ENCODE assay signal across 21 cellular contexts in genomic region chr6:3287308-3287707, GRCh38. TPM values are rescaled to one million over a fixed set of nuclear protein-coding genes. Genes with fewer than 3 reads are reported as not detected.
"Had no signal": no experiment of that assay in that cellular context is flagged by ENCODE, and none has a peak within 500 bp of the region (broad histone marks: within the 10 kb centered on the region; RNA-seq: fewer than 3 reads in every experiment).

No MANE protein-coding gene starts in this region.

- DNase-seq: activated CD4-positive, alpha-beta T cell treated with anti-CD3 and anti-CD28 coated beads, Interleukin-2, amount 10 ng/mL, durations not matched to agents 24 days and 14 days; activated CD4-positive, CD25-positive, alpha-beta regulatory T cell; activated CD8-positive, alpha-beta memory T cell treated with anti-CD3 and anti-CD28 coated beads, Interleukin-2, amount 50 U/mL, for 4 hours; activated CD8-positive, alpha-beta T cell treated with anti-CD3 and anti-CD28 coated beads, Interleukin-2, amount 10 ng/mL, durations not matched to agents 7 days and 5 days; activated naive CD4-positive, alpha-beta T cell treated with Interleukin-2 at 50 U/mL for 16 hours; effector CD4-positive, alpha-beta T cell; left cardiac atrium; lower lobe of right lung; midbrain; small intestine; stimulated activated CD4-positive, alpha-beta T cell treated with anti-CD3 and anti-CD28 coated beads, Interleukin-4, amount 100 ng/mL, for 4 hours; stimulated activated CD8-positive, alpha-beta memory T cell treated with anti-CD3 and anti-CD28 coated beads, Interleukin-4, amount 100 ng/mL, for 48 hours; testis had no signal

- H3K27ac Mint-ChIP-seq: activated CD4-positive, alpha-beta T cell treated with anti-CD3 and anti-CD28 coated beads, Interleukin-2, amount 10 ng/mL, durations not matched to agents 24 days and 14 days; activated CD8-positive, alpha-beta T cell treated with anti-CD3 and anti-CD28 coated beads, Interleukin-2, amount 10 ng/mL, durations not matched to agents 7 days and 5 days; stimulated activated naive CD8-positive, alpha-beta T cell treated with anti-CD3 and anti-CD28 coated beads, Interleukin-15, Interleukin-2, amounts not matched to agents 100 ng/mL and 50 ng/mL, for 24 hours; T-helper 2 cell treated with Interferon-gamma antibody and Interleukin-4, amounts not matched to agents 5 μg/mL and 100 μg/mL, for 36 hours had no signal

- FAIRE-seq: colon, endothelial cell of umbilical vein, frontal cortex, small intestine had no signal

- H3K27me3 ChIP-seq: ascending aorta, cardiac muscle cell, neutrophil, testis had no signal

- H3K9me3 Mint-ChIP-seq: activated CD4-positive, alpha-beta T cell treated with anti-CD3 and anti-CD28 coated beads, Interleukin-2, amount 10 ng/mL, durations not matched to agents 24 days and 14 days; stimulated activated naive CD8-positive, alpha-beta T cell treated with anti-CD3 and anti-CD28 coated beads, Interleukin-15, Interleukin-2, amounts not matched to agents 100 ng/mL and 50 ng/mL, for 24 hours; T-helper 2 cell treated with Interferon-gamma antibody and Interleukin-4, amounts not matched to agents 5 μg/mL and 100 μg/mL, for 36 hours had no signal

- H3K4me1 ChIP-seq: testis had no signal

- H3K27me3 Mint-ChIP-seq: activated CD4-positive, alpha-beta T cell treated with anti-CD3 and anti-CD28 coated beads, Interleukin-2, amount 10 ng/mL, durations not matched to agents 24 days and 14 days; stimulated activated naive CD8-positive, alpha-beta T cell treated with anti-CD3 and anti-CD28 coated beads, Interleukin-15, Interleukin-2, amounts not matched to agents 100 ng/mL and 50 ng/mL, for 24 hours had no signal

- H3K4me3 ChIP-seq: ascending aorta, cardiac muscle cell, lower lobe of right lung, testis had no signal

- H3K27ac ChIP-seq: ascending aorta, cardiac muscle cell, lower lobe of right lung, neutrophil, testis had no signal

- H3K9me3 ChIP-seq: ascending aorta, lower lobe of right lung, neutrophil, testis had no signal

- ATAC-seq: activated CD8-positive, alpha-beta T cell treated with anti-CD3 and anti-CD28 coated beads, Interleukin-2, amount 10 ng/mL, durations not matched to agents 7 days and 5 days; left cardiac atrium; lower lobe of right lung had no signal

- H3K36me3 ChIP-seq: ascending aorta, cardiac muscle cell, neutrophil had no signal

- H3K4me1 Mint-ChIP-seq: activated CD4-positive, alpha-beta T cell treated with anti-CD3 and anti-CD28 coated beads, Interleukin-2, amount 10 ng/mL, durations not matched to agents 24 days and 14 days had no signal

- H3K4me3 Mint-ChIP-seq: activated CD4-positive, alpha-beta T cell treated with anti-CD3 and anti-CD28 coated beads, Interleukin-2, amount 10 ng/mL, durations not matched to agents 24 days and 14 days; activated CD8-positive, alpha-beta T cell treated with anti-CD3 and anti-CD28 coated beads, Interleukin-2, amount 10 ng/mL, durations not matched to agents 7 days and 5 days; stimulated activated naive CD8-positive, alpha-beta T cell treated with anti-CD3 and anti-CD28 coated beads, Interleukin-15, Interleukin-2, amounts not matched to agents 100 ng/mL and 50 ng/mL, for 24 hours; T-helper 2 cell treated with Interferon-gamma antibody and Interleukin-4, amounts not matched to agents 5 μg/mL and 100 μg/mL, for 36 hours had no signal

RNA-seq across cellular contexts. Expression of gene TUBB2B, which starts 59.9 kb away (rescaled TPM):
- total RNA-seq: activated CD8-positive, alpha-beta T cell treated with anti-CD3 and anti-CD28 coated beads, Interleukin-2, amount 10 ng/mL, durations not matched to agents 7 days and 5 days; ascending aorta had no signal
